1 cellular context compared by ENCODE assay signal in genomic region chr12:22624908-22625646, GRCh38.
A peak's percentile ranks its signal among the peaks of the same experiment; 100 is the strongest.
TF ChIP-seq lines count a peak whose summit lies in the region.

Gene ETNK1, plus strand, starts transcription at chr12:22625171. Its CDS starts 260 bp downstream, at chr12:22625431.

TF ChIP-seq in K562, 482 proteins besides CTCF, POLR2A, EP300 and RAD21 (continued from another document and continues in another):
- TF ChIP-seq ZBTB26 (CRISPR knock-in tag; IDR thresholded peaks at IDR 0.05) (no peak), MECOM (CRISPR knock-in tag; IDR thresholded peaks at IDR 0.05) (no peak), THAP12 (CRISPR knock-in tag; IDR thresholded peaks at IDR 0.05) (peak; percentile 75), DPF2 (IDR thresholded peaks at IDR 0.05) (no peak), FIP1L1 (IDR thresholded peaks at IDR 0.05; ENCODE audit: low read depth, low read length, poor library complexity, severe bottlenecking) (peak; percentile 83), USF2 (CRISPR knock-in tag; IDR thresholded peaks at IDR 0.05) (peak; percentile 63), AFF4 (CRISPR knock-in tag; IDR thresholded peaks at IDR 0.05) (peak; percentile 85; the same call in 1 of the 2 replicates), TCF3 (CRISPR knock-in tag; IDR thresholded peaks at IDR 0.05) (no peak), HOXB6 (CRISPR knock-in tag; IDR thresholded peaks at IDR 0.05; ENCODE audit: borderline replicate concordance) (no peak), POLR3A (IDR thresholded peaks at IDR 0.05; ENCODE audit: borderline replicate concordance, extremely low read depth, insufficient read depth, insufficient read length) (no peak), ZFX (CRISPR knock-in tag; IDR thresholded peaks at IDR 0.05) (peak; percentile 85), SLC30A9 (CRISPR knock-in tag; IDR thresholded peaks at IDR 0.05) (no peak), PML (IDR thresholded peaks at IDR 0.05; ENCODE audit: low read length) (peak; percentile 57; the same call in 1 of the 2 replicates), HNRNPUL1 (IDR thresholded peaks at IDR 0.05; ENCODE audit: low read length) (no peak), GTF2E2 (tag; IDR thresholded peaks at IDR 0.05) (no peak), BCLAF1 (IDR thresholded peaks at IDR 0.05; ENCODE audit: borderline replicate concordance in 1 of 2, control insufficient read depth in 1 of 2, low read depth in 2 of 2, low read length in 1 of 2) (no peak), CEBPZ (IDR thresholded peaks at IDR 0.05; ENCODE audit: borderline replicate concordance, low read depth, low read length) (no peak), CSDE1 (IDR thresholded peaks at IDR 0.05) (no peak; a peak in 1 of 4 replicates), MAX (CRISPR knock-in tag; IDR thresholded peaks at IDR 0.05) (peak; percentile 60), BCOR (IDR thresholded peaks at IDR 0.05) (0 out of 2 replicates have a peak, but pooled peaks have one; percentile 36), ZNF586 (CRISPR knock-in tag; conservative IDR thresholded peaks at IDR 0.05) (no peak), ZNF518B (CRISPR knock-in tag; IDR thresholded peaks at IDR 0.05) (no peak), TAF1 (IDR thresholded peaks at IDR 0.05; ENCODE audit: control insufficient read depth, extremely low read depth, insufficient read depth, low read length, severe bottlenecking) (peak; percentile 95), PCBP2 (IDR thresholded peaks at IDR 0.05; ENCODE audit: low read depth, low read length, poor library complexity, severe bottlenecking) (no peak), GTF2F1 (IDR thresholded peaks at IDR 0.05; ENCODE audit: low read depth, low read length) (no peak), MITF (IDR thresholded peaks at IDR 0.05) (peak; percentile 27; the same call in 1 of the 2 replicates), ATF2 (CRISPR knock-in tag; IDR thresholded peaks at IDR 0.05) (no peak), SRSF7 (optimal IDR thresholded peaks at IDR 0.05; ENCODE audit: low read depth, low read length) (no peak), ZNF695 (CRISPR knock-in tag; IDR thresholded peaks at IDR 0.05) (no peak), VEZF1 (CRISPR knock-in tag; IDR thresholded peaks at IDR 0.05) (no peak), SIN3A (IDR thresholded peaks at IDR 0.05; ENCODE audit: borderline replicate concordance in 2 of 2, control insufficient read depth in 1 of 2, low read depth in 2 of 2, low read length in 2 of 2) (no peak; a peak in 1 of 4 replicates)
